ENCODE assay signal across 7 cellular contexts in the genomic region with DNA sequence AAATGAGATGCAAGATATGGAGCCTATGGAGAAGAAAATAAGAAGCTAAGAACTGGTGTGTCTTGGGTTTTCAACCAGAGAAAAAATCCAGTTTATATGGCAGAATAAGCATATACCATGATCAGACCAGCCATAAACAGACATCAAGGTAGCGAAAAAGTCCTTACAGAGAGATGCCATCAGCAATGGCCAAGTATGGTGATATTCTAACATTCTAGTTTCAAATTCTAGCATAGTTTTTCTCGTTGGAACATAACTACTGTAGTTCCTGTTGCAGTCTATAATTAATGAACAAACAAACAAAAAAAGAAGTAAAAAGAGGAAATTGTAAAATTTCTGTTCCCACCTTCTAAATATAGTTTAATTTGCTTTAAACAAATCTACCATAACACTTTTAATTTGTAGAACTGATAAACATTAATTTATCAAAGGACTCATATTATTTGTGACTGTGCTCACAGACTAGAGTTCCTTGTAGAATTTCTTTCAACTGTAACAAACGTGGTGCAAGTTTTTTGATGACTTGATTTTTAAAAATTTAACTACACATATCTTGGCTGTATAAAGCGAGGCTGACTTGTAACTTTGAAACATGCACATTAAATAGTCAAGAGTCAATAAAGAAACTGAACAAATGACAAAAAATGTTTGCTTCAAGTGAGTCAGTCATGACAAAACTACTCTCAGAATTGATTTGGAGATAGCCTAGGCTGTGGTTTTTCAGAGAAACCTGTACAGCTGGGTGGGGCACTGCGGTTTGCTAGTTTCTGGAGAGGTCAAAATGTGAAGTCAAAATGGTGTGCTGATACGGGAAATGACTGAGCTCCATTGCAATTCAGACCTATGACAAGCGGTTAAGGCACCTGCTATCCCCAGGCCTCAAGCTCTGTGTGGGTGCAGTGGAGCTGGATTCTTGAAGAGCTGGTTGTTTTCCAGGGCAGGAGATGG. TPM values are rescaled to one million over a fixed set of nuclear protein-coding genes. Genes with fewer than 3 reads are reported as not detected.
DNase-seq lines count a peak whose midpoint lies in the region; ATAC-seq, FAIRE-seq and TF ChIP-seq lines count a peak whose summit lies in the region.

No MANE protein-coding gene starts in this region.

- no peak overlapping the region for H3K27ac ChIP-seq in astrocyte (ENCODE audit: low read depth, low read length)
- H3K27ac ChIP-seq in trophoblast cell (ENCODE audit: low read depth, low read length), result no peak overlapping the region

- no peak overlapping the region for H3K18ac ChIP-seq in trophoblast cell (ENCODE audit: low read length)

- peak overlapping the region; percentile 13 for H3K4me3 Mint-ChIP-seq in T-helper 17 cell
- H3K4me3 Mint-ChIP-seq in astrocyte (ENCODE audit: unreplicated experiment), result no peak overlapping the region

- peak; percentile 46 to 73 (median 57) for DNase-seq in T-helper 17 cell
- peak; percentile 97 for DNase-seq in astrocyte (ENCODE audit: low read depth)
- peak; percentile 83 to 88 for DNase-seq in trophoblast cell
- no peak for DNase-seq in hippocampal formation (lab: John Stamatoyannopoulos, UW)
- DNase-seq in Right ventricle myocardium superior, result no peak

- H3K14ac ChIP-seq in trophoblast cell (ENCODE audit: low read length), result no peak overlapping the region

- no CpG with 5 or more reads among the region's 7 CpGs for WGBS in trophoblast cell (ENCODE audit: extremely low coverage, insufficient coverage, insufficient read length)

- H2BK5ac ChIP-seq in trophoblast cell (ENCODE audit: low read depth, low read length, poor library complexity), result no peak overlapping the region

- no peak overlapping the region for H3K23ac ChIP-seq in trophoblast cell (ENCODE audit: low read length)

- no peak overlapping the region for H3K4ac ChIP-seq in trophoblast cell (ENCODE audit: low read depth, low read length)

- no peak overlapping the region for H2BK120ac ChIP-seq in trophoblast cell (ENCODE audit: insufficient read depth, low read length, poor library complexity)

- H3K9me3 Mint-ChIP-seq in astrocyte (ENCODE audit: unreplicated experiment), result no peaks in the 10 kb centered on the region

- no peak overlapping the region for H3K9ac ChIP-seq in astrocyte (ENCODE audit: low read length)
- H3K9ac ChIP-seq in trophoblast cell (ENCODE audit: low read length), result no peak overlapping the region

- no peak for TF ChIP-seq CTCF in astrocyte (IDR thresholded peaks at IDR 0.05; ENCODE audit: insufficient read depth, low read depth, low read length)

- ATAC-seq in GM19438 (IDR thresholded peaks at IDR 0.05; ENCODE audit: low read depth, unreplicated experiment) (peak; percentile 67), HG03439 (IDR thresholded peaks at IDR 0.05; ENCODE audit: unreplicated experiment) (peak; percentile 91), T-helper 17 cell (peak; percentile 91), Right ventricle myocardium superior (ENCODE audit: poor library complexity) (no peak)

- peak overlapping the region; percentile 94 for H3K27ac Mint-ChIP-seq in T-helper 17 cell
- H3K27ac Mint-ChIP-seq in astrocyte (ENCODE audit: unreplicated experiment), result no peak overlapping the region

- H3K27me3 ChIP-seq in astrocyte (ENCODE audit: insufficient read depth, low read length) (no peaks in the 10 kb centered on the region), trophoblast cell (ENCODE audit: insufficient read depth, low read length) (no peaks in the 10 kb centered on the region)

- H3K27me3 Mint-ChIP-seq in T-helper 17 cell (no peaks in the 10 kb centered on the region), astrocyte (ENCODE audit: low read depth, unreplicated experiment) (no peaks in the 10 kb centered on the region)

- H3K4me2 ChIP-seq in astrocyte (ENCODE audit: low read length), result peak overlapping the region; percentile 3
- H3K4me2 ChIP-seq in trophoblast cell (ENCODE audit: low read length), result no peak overlapping the region

- no peak overlapping the region for H4K12ac ChIP-seq in trophoblast cell (ENCODE audit: low read depth, low read length)

- H3K9me3 ChIP-seq in T-helper 17 cell (ENCODE audit: control insufficient read depth, low read length, poor library complexity, severe bottlenecking) (no peaks in the 10 kb centered on the region), astrocyte (ENCODE audit: insufficient read depth, low read depth, low read length) (no peaks in the 10 kb centered on the region), trophoblast cell (ENCODE audit: insufficient read depth, low read depth, low read length) (peaks cover 2% of the 10 kb centered on the region)

- H2AFZ ChIP-seq in astrocyte (ENCODE audit: low read depth, low read length) (no peak overlapping the region), trophoblast cell (ENCODE audit: insufficient read depth, low read length, poor library complexity) (no peak overlapping the region)

- H3K79me1 ChIP-seq in trophoblast cell (ENCODE audit: low read length), result peaks cover 2% of the 10 kb centered on the region

- no peak overlapping the region for H3K4me3 ChIP-seq in astrocyte (ENCODE audit: insufficient read depth, low read depth, low read length)
- no peak overlapping the region for H3K4me3 ChIP-seq in trophoblast cell (ENCODE audit: low read depth, low read length)

- no peak for FAIRE-seq in astrocyte (lab: Jason Lieb, UNC)

- H4K8ac ChIP-seq in trophoblast cell (ENCODE audit: low read depth, low read length), result no peak overlapping the region

- H2AK5ac ChIP-seq in trophoblast cell (ENCODE audit: low read length), result no peak overlapping the region

- H3K36me3 Mint-ChIP-seq in T-helper 17 cell (ENCODE audit: low read depth) (no peaks in the 10 kb centered on the region), astrocyte (ENCODE audit: low read depth, unreplicated experiment) (no peaks in the 10 kb centered on the region)

- H3K4me1 Mint-ChIP-seq in T-helper 17 cell, result peaks cover 60% of the 10 kb centered on the region
- H3K4me1 Mint-ChIP-seq in astrocyte (ENCODE audit: low read depth, unreplicated experiment), result peaks cover 3% of the 10 kb centered on the region

- H3K79me2 ChIP-seq in astrocyte (ENCODE audit: insufficient read depth, low read length) (no peaks in the 10 kb centered on the region), trophoblast cell (ENCODE audit: control insufficient read depth, insufficient read depth, low read length, poor library complexity) (no peaks in the 10 kb centered on the region)

- H3K36me3 ChIP-seq in astrocyte (ENCODE audit: insufficient read depth, low read length), result no peaks in the 10 kb centered on the region
- no peaks in the 10 kb centered on the region for H3K36me3 ChIP-seq in trophoblast cell (ENCODE audit: control insufficient read depth in 1 of 2, insufficient read depth in 2 of 2, low read length in 2 of 2)

- H3K4me1 ChIP-seq in astrocyte (ENCODE audit: insufficient read depth, low read length), result peaks cover 13% of the 10 kb centered on the region
- H3K4me1 ChIP-seq in trophoblast cell (ENCODE audit: control insufficient read depth in 1 of 2, insufficient read depth in 2 of 2, low read length in 2 of 2), result peaks cover 2 to 3% of the 10 kb centered on the region in 2 experiments

- intact Hi-C loops in Right ventricle myocardium superior (cut with DNase I), result loop anchor here (5.0 to 10.0 kb wide), 2 partner anchors 39 to 202 kb away; no protein-coding TSS in a partner anchor

- H2BK12ac ChIP-seq in trophoblast cell (ENCODE audit: low read length), result no peak overlapping the region

- no peaks in the 10 kb centered on the region for H4K20me1 ChIP-seq in astrocyte (ENCODE audit: insufficient read depth, low read length)

- H4K91ac ChIP-seq in trophoblast cell (ENCODE audit: low read depth, low read length), result no peak overlapping the region

RNA-seq across cellular contexts. Expression of gene CD180, which starts 10.1 kb away (rescaled TPM):
- total RNA-seq in T-helper 17 cell (1 to 10 TPM in 1 of 2 donors, under 1 TPM in 1; 0.05 to 1.3 TPM), astrocyte (not detected in 2 replicates), Right ventricle myocardium superior (0.65 TPM)
- not detected in 2 replicates for polyA plus RNA-seq in trophoblast cell (2013)

Comparison
In these comparisons a context has a peak if more than half of its experiments do, and no peak if none do; other contexts are left out.
1. DNase-seq: peak in T-helper 17 cell (3 of 3), astrocyte (single experiment) and trophoblast cell (2 of 2); none in hippocampal formation (0 of 2) and Right ventricle myocardium superior (single experiment).